Comparison of ENCODE assay signal across 27 cellular contexts in genomic region chr17:63558441-63558840, GRCh38. TPM values are rescaled to one million over a fixed set of nuclear protein-coding genes. Genes with fewer than 3 reads are reported as not detected.
DNase-seq lines count a peak whose midpoint lies in the region; ATAC-seq, FAIRE-seq and TF ChIP-seq lines count a peak whose summit lies in the region.
"Had no signal": no experiment of that assay in that cellular context is flagged by ENCODE, and none has a peak within 500 bp of the region (broad histone marks: within the 10 kb centered on the region; RNA-seq: fewer than 3 reads in every experiment).

No MANE protein-coding gene starts in this region.

- no peak for TF ChIP-seq EP300 in K562 (IDR thresholded peaks at IDR 0.05; ENCODE audit: low read length)

- H3K4me1 ChIP-seq in Loucy (ENCODE audit: insufficient read depth, low read length, poor library complexity, severe bottlenecking): peaks cover 37% of the 10 kb centered on the region
- peaks cover 0 to 13% of the 10 kb centered on the region in 2 experiments; a peak in 4 of 5 replicates for H3K4me1 ChIP-seq in K562 (replicated peaks in 1 of 2; ENCODE audit: control insufficient read depth in 2 of 2, insufficient read depth in 2 of 2, low read length in 2 of 2)
- H3K4me1 ChIP-seq: A549 had no signal

- H3K9me2 ChIP-seq in Loucy (replicated peaks; ENCODE audit: low read depth, low read length): no peaks in the 10 kb centered on the region
- H3K9me2 ChIP-seq: SK-N-SH had no signal

- no peak for FAIRE-seq in K562 (lab: Jason Lieb, UNC)
- FAIRE-seq: A549 had no signal

- ATAC-seq in activated naive CD8-positive, alpha-beta T cell treated with anti-CD3 and anti-CD28 coated beads, Interleukin-2, amount 50 U/mL, for 24 hours: peak; percentile 49
- ATAC-seq in K562: peak; percentile 68
- peak; percentile 87 for ATAC-seq in stimulated activated effector memory CD8-positive, alpha-beta T cell treated with anti-CD3 and anti-CD28 coated beads, Interleukin-12 subunit alpha, Interleukin-12 subunit beta, amount 100 ng/mL, for 72 hours

- H3K9ac ChIP-seq in Loucy (ENCODE audit: low read depth, low read length, poor library complexity, severe bottlenecking): no peak overlapping the region
- no peak overlapping the region for H3K9ac ChIP-seq in K562 (ENCODE audit: insufficient read depth in 1 of 2, low read depth in 2 of 2, low read length in 2 of 2)
- H3K9ac ChIP-seq: BLaER1, SK-N-SH had no signal

- POLR2A ChIA-PET in K562 (lab: Yijun Ruan, JAX) (interaction anchor here (0.5 to 1.5 kb wide), 2 partner anchors 9 to 32 kb away, joined by 3 to 5 read pairs; partner anchors contain the start of gene DCAF7), HEK293T (lab: Yijun Ruan, JAX) (interaction anchor here (0.9 kb wide), 1 partner anchor 218 kb away, joined by 3 read pairs; no protein-coding TSS in a partner anchor)

- no peak overlapping the region for H3K27ac Mint-ChIP-seq in activated naive CD8-positive, alpha-beta T cell treated with anti-CD3 and anti-CD28 coated beads, Interleukin-2, amount 50 U/mL, for 24 hours
- no peak overlapping the region for H3K27ac Mint-ChIP-seq in activated naive CD8-positive, alpha-beta T cell treated with anti-CD3 and anti-CD28 coated beads for 36 hours
- H3K27ac Mint-ChIP-seq in stimulated activated effector memory CD8-positive, alpha-beta T cell treated with anti-CD3 and anti-CD28 coated beads, Interleukin-12 subunit alpha, Interleukin-12 subunit beta, amount 100 ng/mL, for 72 hours: no peak overlapping the region
- H3K27ac Mint-ChIP-seq: CD4-positive, alpha-beta T cell had no signal

- no peak overlapping the region for H3K4me3 Mint-ChIP-seq in activated naive CD8-positive, alpha-beta T cell treated with anti-CD3 and anti-CD28 coated beads, Interleukin-2, amount 50 U/mL, for 24 hours
- H3K4me3 Mint-ChIP-seq in activated naive CD8-positive, alpha-beta T cell treated with anti-CD3 and anti-CD28 coated beads for 36 hours: no peak overlapping the region
- H3K4me3 Mint-ChIP-seq in stimulated activated effector memory CD8-positive, alpha-beta T cell treated with anti-CD3 and anti-CD28 coated beads, Interleukin-12 subunit alpha, Interleukin-12 subunit beta, amount 100 ng/mL, for 72 hours: no peak overlapping the region
- H3K4me3 Mint-ChIP-seq: CD4-positive, alpha-beta T cell had no signal

- no peaks in the 10 kb centered on the region for H3K27me3 Mint-ChIP-seq in activated naive CD8-positive, alpha-beta T cell treated with anti-CD3 and anti-CD28 coated beads, Interleukin-2, amount 50 U/mL, for 24 hours
- no peaks in the 10 kb centered on the region for H3K27me3 Mint-ChIP-seq in activated naive CD8-positive, alpha-beta T cell treated with anti-CD3 and anti-CD28 coated beads for 36 hours
- H3K27me3 Mint-ChIP-seq: CD4-positive, alpha-beta T cell had no signal

- H3K36me3 ChIP-seq in Loucy (ENCODE audit: insufficient read depth, low read length) (no peaks in the 10 kb centered on the region), K562 (ENCODE audit: control insufficient read depth, insufficient read depth, low read length) (peaks cover 31% of the 10 kb centered on the region)

- no peaks in the 10 kb centered on the region for H3K9me3 Mint-ChIP-seq in activated naive CD8-positive, alpha-beta T cell treated with anti-CD3 and anti-CD28 coated beads, Interleukin-2, amount 50 U/mL, for 24 hours
- peaks cover 2% of the 10 kb centered on the region for H3K9me3 Mint-ChIP-seq in activated naive CD8-positive, alpha-beta T cell treated with anti-CD3 and anti-CD28 coated beads for 36 hours
- H3K9me3 Mint-ChIP-seq in stimulated activated effector memory CD8-positive, alpha-beta T cell treated with anti-CD3 and anti-CD28 coated beads, Interleukin-12 subunit alpha, Interleukin-12 subunit beta, amount 100 ng/mL, for 72 hours: no peaks in the 10 kb centered on the region
- H3K9me3 Mint-ChIP-seq: CD4-positive, alpha-beta T cell had no signal

- peaks cover 62% of the 10 kb centered on the region for H3K4me1 Mint-ChIP-seq in activated naive CD8-positive, alpha-beta T cell treated with anti-CD3 and anti-CD28 coated beads, Interleukin-2, amount 50 U/mL, for 24 hours
- H3K4me1 Mint-ChIP-seq in activated naive CD8-positive, alpha-beta T cell treated with anti-CD3 and anti-CD28 coated beads for 36 hours: peaks cover 60% of the 10 kb centered on the region
- peaks cover 68% of the 10 kb centered on the region for H3K4me1 Mint-ChIP-seq in stimulated activated effector memory CD8-positive, alpha-beta T cell treated with anti-CD3 and anti-CD28 coated beads, Interleukin-12 subunit alpha, Interleukin-12 subunit beta, amount 100 ng/mL, for 72 hours

- H4K20me1 ChIP-seq in Loucy (ENCODE audit: insufficient read depth, low read length, poor library complexity, severe bottlenecking): peaks cover 87% of the 10 kb centered on the region
- peaks cover 17% of the 10 kb centered on the region for H4K20me1 ChIP-seq in K562 (replicated peaks; ENCODE audit: control insufficient read depth, insufficient read depth, low read length)

- H3K4me3 ChIP-seq in Loucy (ENCODE audit: low read length, poor library complexity, severe bottlenecking): no peak overlapping the region
- H3K4me3 ChIP-seq in K562: no peak overlapping the region
- H3K4me3 ChIP-seq: A549, BLaER1, PC-9 had no signal

- H3K9me1 ChIP-seq in K562 (ENCODE audit: control insufficient read depth, insufficient read depth, low read length): no peaks in the 10 kb centered on the region

- TF ChIP-seq CTCF in Loucy (conservative IDR thresholded peaks at IDR 0.05; ENCODE audit: low read length) (no peak), K562 (IDR thresholded peaks at IDR 0.05 in 2 of 3, conservative IDR thresholded peaks at IDR 0.05 in 1 of 3; ENCODE audit: insufficient read depth in 2 of 3, low read depth in 1 of 3, low read length in 3 of 3) (no peak)

- CTCF ChIA-PET in K562 (lab: Yijun Ruan, JAX; ENCODE audit: low intra/inter-chr PET ratio) (no interaction called here), HEK293T (lab: Yijun Ruan, JAX) (no interaction called here)

- H3K4me2 ChIP-seq in Loucy (ENCODE audit: low read depth, low read length, poor library complexity, severe bottlenecking) (peak overlapping the region; percentile 45), K562 (ENCODE audit: insufficient read depth, low read length) (no peak overlapping the region)
- H3K4me2 ChIP-seq: A549, BLaER1, PC-9, SK-N-SH had no signal

- H3K27ac ChIP-seq in K562 (ENCODE audit: extremely low read depth, low read depth, low read length): no peak overlapping the region
- H3K27ac ChIP-seq: A549, BLaER1, PC-9 had no signal

- H3F3A ChIP-seq in Loucy (ENCODE audit: low read depth): no peaks in the 10 kb centered on the region

- TF ChIP-seq POLR2A in K562 (conservative IDR thresholded peaks at IDR 0.05): no peak

- 71% methylated on average over 3 of the region's 3 CpGs for WGBS in K562 (ENCODE audit: insufficient coverage, low coverage, missing lambda C conversion rate)

- BruUV-seq in K562 (replicated peaks; lab: Mats Ljungman, UMichigan): no TSS peak

- no peak for TF ChIP-seq RAD21 in K562 (CRISPR knock-in tag; conservative IDR thresholded peaks at IDR 0.05 in 1 of 2, IDR thresholded peaks at IDR 0.05 in 1 of 2)

- H3K79me2 ChIP-seq in Loucy (ENCODE audit: insufficient read depth, low read length) (peaks cover 97% of the 10 kb centered on the region), K562 (ENCODE audit: control insufficient read depth, insufficient read depth, low read length) (peaks cover 95% of the 10 kb centered on the region)

- H3K27me3 ChIP-seq in Loucy (ENCODE audit: insufficient read depth, low read length, poor library complexity, severe bottlenecking) (no peaks in the 10 kb centered on the region), K562 (ENCODE audit: control insufficient read depth in 2 of 2, insufficient read depth in 2 of 2, low read length in 2 of 2) (no peaks in the 10 kb centered on the region)
- H3K27me3 ChIP-seq: BLaER1 had no signal

- H3K36me3 Mint-ChIP-seq in activated naive CD8-positive, alpha-beta T cell treated with anti-CD3 and anti-CD28 coated beads, Interleukin-2, amount 50 U/mL, for 24 hours (ENCODE audit: low read depth): peaks cover 7% of the 10 kb centered on the region
- peaks cover 19% of the 10 kb centered on the region for H3K36me3 Mint-ChIP-seq in activated naive CD8-positive, alpha-beta T cell treated with anti-CD3 and anti-CD28 coated beads for 36 hours
- peaks cover 30% of the 10 kb centered on the region for H3K36me3 Mint-ChIP-seq in stimulated activated effector memory CD8-positive, alpha-beta T cell treated with anti-CD3 and anti-CD28 coated beads, Interleukin-12 subunit alpha, Interleukin-12 subunit beta, amount 100 ng/mL, for 72 hours

- DNase-seq in activated naive CD8-positive, alpha-beta T cell treated with anti-CD3 and anti-CD28 coated beads, Interleukin-2, amount 50 U/mL, for 24 hours: no peak
- DNase-seq in activated naive CD8-positive, alpha-beta T cell treated with anti-CD3 and anti-CD28 coated beads for 36 hours: no peak
- DNase-seq in K562 (ENCODE audit: extremely low read depth in 1 of 4, low spot score in 3 of 4): no peak
- no peak for DNase-seq in stimulated activated effector memory CD8-positive, alpha-beta T cell treated with anti-CD3 and anti-CD28 coated beads, Interleukin-12 subunit alpha, Interleukin-12 subunit beta, amount 100 ng/mL, for 72 hours (ENCODE audit: low spot score in 2 of 2)
- no peak for DNase-seq in SKM-1 treated with dmso at 0.1 percent for 144 hours (lab: John Stamatoyannopoulos, UW; ENCODE audit: unreplicated experiment)
- DNase-seq in AML-193 (lab: John Stamatoyannopoulos, UW): no peak
- no peak for DNase-seq in HEK293T (ENCODE audit: extremely low spot score)
- DNase-seq: CD4-positive, alpha-beta T cell; COR-L47; DMS 273 treated with DMSO at 0.1 percent for 48 hours; DMS79 treated with DMSO at 0.1 percent for 48 hours; GOT3; HCEC 1CT; MM.1S; NCI-H1092; NCI-H1436 treated with DMSO at 0.1 percent for 48 hours; NCI-H2029; NCI-H2227 treated with DMSO at 0.1 percent for 48 hours; NCI-H510A; NCI-H748 treated with DMSO at 0.1 percent for 48 hours; PC-9; SIG-M5; SK-N-SH had no signal

- H3K9me3 ChIP-seq in Loucy (ENCODE audit: insufficient read depth, low read depth, low read length): no peaks in the 10 kb centered on the region
- H3K9me3 ChIP-seq in K562 (replicated peaks; ENCODE audit: control insufficient read depth, insufficient read depth, low read depth, low read length): no peaks in the 10 kb centered on the region
- H3K9me3 ChIP-seq: A549, BLaER1, SK-N-SH had no signal

- H2AFZ ChIP-seq in Loucy (ENCODE audit: low read length): no peak overlapping the region
- H2AFZ ChIP-seq in K562 (ENCODE audit: low read depth, low read length): no peak overlapping the region
- H2AFZ ChIP-seq: PC-9 had no signal

- intact Hi-C loops in K562 (cut with micrococcal nuclease): no loop called here

- in situ Hi-C loops in K562 (cut with MboI): no loop called here

RNA-seq across cellular contexts. Expression of gene DCAF7, which starts 8.2 kb away (rescaled TPM):
- 10 to 100 TPM; 92.1 to 95.1 TPM for total RNA-seq in activated naive CD8-positive, alpha-beta T cell treated with anti-CD3 and anti-CD28 coated beads for 36 hours
- 38.0 and 39.5 TPM in 2 replicates for total RNA-seq in K562 (2011; cell fraction: chromatin; rRNA removed; ENCODE audit: low replicate concordance)
- 28.7 and 30.0 TPM in 2 replicates for total RNA-seq in K562 (2011; cell fraction: nucleolus; rRNA removed)
- 37.9 and 48.6 TPM in 2 replicates for total RNA-seq in K562 (2011; cell fraction: nucleoplasm; rRNA removed)
- 30.8 and 40.8 TPM in 2 replicates for total RNA-seq in K562 (2014; rRNA removed)
- 40.8 and 41.8 TPM in 2 replicates for total RNA-seq in K562 (2014; rRNA removed; fragmentation: Illumina TruSeq; extraction: Trizol)
- total RNA-seq in K562 (2015; rRNA removed; fragmentation: Illumina TruSeq; extraction: Trizol): 40.2 and 41.8 TPM in 2 replicates
- total RNA-seq in K562 (2021): 117 and 123 TPM in 2 replicates
- polyA plus RNA-seq in K562 (2011; rRNA removed): 55.5 and 99.8 TPM in 2 replicates
- polyA plus RNA-seq in K562 (2011; cell fraction: cytosol; rRNA removed): 70.8 and 74.0 TPM in 2 replicates
- 36.3 and 49.3 TPM in 2 replicates for polyA plus RNA-seq in K562 (2011; cell fraction: nucleus; rRNA removed)
- polyA plus RNA-seq in K562 (2012): 80.2 and 92.9 TPM in 2 replicates
- polyA plus RNA-seq in K562 (2014; fragmentation: Illumina TruSeq; extraction: Trizol): 76.8 and 82.1 TPM in 2 replicates
- 10 to 100 TPM; 35.9 to 38.0 TPM for polyA plus RNA-seq in K562 (2014; fragmentation: Nextera tagmentation; extraction: Ambion mirVana)
- polyA plus RNA-seq in K562 (2014; rRNA removed): 39.1 and 47.7 TPM in 2 replicates
- polyA minus RNA-seq in K562 (2011; rRNA and poly(A)+ RNA removed): 86.0 and 117 TPM in 2 replicates
- polyA minus RNA-seq in K562 (2011; cell fraction: cytosol; rRNA and poly(A)+ RNA removed): 67.3 and 99.9 TPM in 2 replicates
- 11.7 and 18.8 TPM in 2 replicates for polyA minus RNA-seq in K562 (2011; cell fraction: nucleus; rRNA and poly(A)+ RNA removed)

RNA-seq across cellular contexts. Expression of gene KCNH6, which starts 35.3 kb away (rescaled TPM):
- not detected for total RNA-seq in activated naive CD8-positive, alpha-beta T cell treated with anti-CD3 and anti-CD28 coated beads for 36 hours
- total RNA-seq in K562 (2011; cell fraction: chromatin; rRNA removed; ENCODE audit: low replicate concordance): not detected in 2 replicates
- total RNA-seq in K562 (2011; cell fraction: nucleolus; rRNA removed): not detected in 2 replicates
- not detected in 2 replicates for total RNA-seq in K562 (2011; cell fraction: nucleoplasm; rRNA removed)
- total RNA-seq in K562 (2014; rRNA removed) (not detected in 2 replicates), K562 (2014; rRNA removed; fragmentation: Illumina TruSeq; extraction: Trizol) (not detected in 2 replicates), K562 (2015; rRNA removed; fragmentation: Illumina TruSeq; extraction: Trizol) (not detected in 2 replicates), K562 (2021) (not detected in 2 replicates)
- polyA plus RNA-seq in K562 (2011; rRNA removed) (not detected in 2 replicates), K562 (2014; fragmentation: Illumina TruSeq; extraction: Trizol) (not detected in 2 replicates), K562 (2014; fragmentation: Nextera tagmentation; extraction: Ambion mirVana) (not detected), K562 (2014; rRNA removed) (not detected in 2 replicates)
- not detected in 2 replicates for polyA plus RNA-seq in K562 (2011; cell fraction: cytosol; rRNA removed)
- not detected in 2 replicates for polyA plus RNA-seq in K562 (2011; cell fraction: nucleus; rRNA removed)
- polyA plus RNA-seq in K562 (2012): not detected in 2 replicates
- not detected in 2 replicates for polyA minus RNA-seq in K562 (2011; rRNA and poly(A)+ RNA removed)
- not detected in 2 replicates for polyA minus RNA-seq in K562 (2011; cell fraction: cytosol; rRNA and poly(A)+ RNA removed)
- polyA minus RNA-seq in K562 (2011; cell fraction: nucleus; rRNA and poly(A)+ RNA removed): not detected in 2 replicates
- total RNA-seq: CD4-positive, alpha-beta T cell; LHCN-M2; PC-9 had no signal
- polyA plus RNA-seq: A549 had no signal

RNA-seq across cellular contexts. Expression of gene TACO1, which starts 42.3 kb away (rescaled TPM):
- 10 to 100 TPM; 38.3 to 39.6 TPM for total RNA-seq in activated naive CD8-positive, alpha-beta T cell treated with anti-CD3 and anti-CD28 coated beads for 36 hours
- total RNA-seq in K562 (2011; cell fraction: chromatin; rRNA removed; ENCODE audit: low replicate concordance): 12.0 and 16.8 TPM in 2 replicates
- total RNA-seq in K562 (2011; cell fraction: nucleolus; rRNA removed): 12.2 TPM in 2 replicates
- total RNA-seq in K562 (2011; cell fraction: nucleoplasm; rRNA removed): 11.5 and 13.8 TPM in 2 replicates
- total RNA-seq in K562 (2014; rRNA removed) (18.7 and 23.9 TPM in 2 replicates), K562 (2014; rRNA removed; fragmentation: Illumina TruSeq; extraction: Trizol) (24.7 and 25.2 TPM in 2 replicates), K562 (2015; rRNA removed; fragmentation: Illumina TruSeq; extraction: Trizol) (29.6 and 30.9 TPM in 2 replicates), K562 (2021) (40.8 and 42.1 TPM in 2 replicates)
- polyA plus RNA-seq in K562 (2011; rRNA removed) (26.9 and 33.2 TPM in 2 replicates), K562 (2014; fragmentation: Illumina TruSeq; extraction: Trizol) (31.9 and 40.3 TPM in 2 replicates), K562 (2014; fragmentation: Nextera tagmentation; extraction: Ambion mirVana) (10 to 100 TPM; 10.3 to 10.4 TPM), K562 (2014; rRNA removed) (41.6 and 42.3 TPM in 2 replicates)
- 24.0 and 38.5 TPM in 2 replicates for polyA plus RNA-seq in K562 (2011; cell fraction: cytosol; rRNA removed)
- 15.0 and 17.0 TPM in 2 replicates for polyA plus RNA-seq in K562 (2011; cell fraction: nucleus; rRNA removed)
- 25.8 and 34.2 TPM in 2 replicates for polyA plus RNA-seq in K562 (2012)
- polyA minus RNA-seq in K562 (2011; rRNA and poly(A)+ RNA removed): 22.3 and 29.2 TPM in 2 replicates
- polyA minus RNA-seq in K562 (2011; cell fraction: cytosol; rRNA and poly(A)+ RNA removed): 9.6 and 15.9 TPM in 2 replicates
- polyA minus RNA-seq in K562 (2011; cell fraction: nucleus; rRNA and poly(A)+ RNA removed): 5.1 and 5.7 TPM in 2 replicates
